8 cellular contexts compared by ENCODE assay signal in the genomic region with DNA sequence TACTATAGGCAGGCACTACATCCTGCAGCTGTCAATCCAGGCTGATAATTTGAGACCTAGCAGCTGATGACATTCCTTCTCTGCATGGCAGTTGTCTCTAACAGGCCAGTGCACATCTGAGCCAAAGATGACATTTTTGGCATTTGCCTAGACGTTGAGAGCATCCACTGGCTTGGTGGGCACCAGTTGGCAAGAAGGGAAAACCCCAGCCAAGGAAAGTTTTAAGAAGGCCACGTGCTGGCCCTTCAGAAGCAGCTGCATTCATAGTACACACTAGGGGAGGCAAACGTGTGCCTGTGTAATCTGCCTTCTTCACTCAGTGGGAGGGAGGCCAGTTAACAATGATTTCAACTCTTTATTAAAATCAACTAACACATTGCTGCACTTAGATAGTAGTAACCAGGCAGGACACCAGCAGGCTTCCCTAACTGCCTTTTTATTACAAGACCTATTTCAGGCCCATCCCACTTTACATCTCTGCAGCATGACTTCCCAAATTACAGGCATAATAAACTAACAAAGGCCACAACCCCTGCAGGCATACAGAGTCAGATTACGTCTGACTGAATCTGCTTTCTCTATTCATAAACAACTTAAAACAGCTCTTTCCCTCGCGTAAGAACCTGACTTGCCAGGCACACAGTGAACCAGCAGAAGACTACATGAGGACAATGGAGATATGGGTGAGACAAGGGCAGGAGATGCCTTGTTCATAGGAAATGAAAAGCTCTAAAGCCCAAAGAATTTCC.
DNase-seq lines count a peak whose midpoint lies in the region; ATAC-seq and TF ChIP-seq lines count a peak whose summit lies in the region.
"Had no signal": no experiment of that assay in that cellular context is flagged by ENCODE, and none has a peak within 500 bp of the region (broad histone marks: within the 10 kb centered on the region; RNA-seq: fewer than 3 reads in every experiment).

No MANE protein-coding gene starts in this region.

- no peak overlapping the region for H3K4me3 ChIP-seq in right atrium auricular region

- DNase-seq in M059J (ENCODE audit: low read depth) (peak; percentile 90), right atrium auricular region (ENCODE audit: low spot score) (no peak), smooth muscle cell of the brain vasculature (ENCODE audit: low read depth, low spot score) (peak; percentile 57), left lobe of liver (ENCODE audit: low spot score) (no peak)
- DNase-seq in activated CD4-positive, alpha-beta T cell treated with anti-CD3 and anti-CD28 coated beads, Interleukin-2, amount 50 U/mL, for 48 hours: no peak
- DNase-seq: stimulated activated CD4-positive, alpha-beta T cell treated with anti-CD3 and anti-CD28 coated beads, Interleukin-12 subunit alpha, Interleukin-12 subunit beta, amount 100 ng/mL, for 4 hours had no signal

- no peaks in the 10 kb centered on the region for H3K36me3 ChIP-seq in right atrium auricular region

- TF ChIP-seq CTCF in right atrium auricular region (IDR thresholded peaks at IDR 0.05): no peak

- no peaks in the 10 kb centered on the region for H3K9me3 ChIP-seq in right atrium auricular region

- ATAC-seq in SK-N-SH treated with all-trans-retinoic acid at 6 μM for 48 hours (peak; percentile 95), left lobe of liver (no peak), HG02642 (IDR thresholded peaks at IDR 0.05; ENCODE audit: poor library complexity, unreplicated experiment) (no peak)

- no peaks in the 10 kb centered on the region for H3K27me3 ChIP-seq in right atrium auricular region

- H3K27ac ChIP-seq in right atrium auricular region: peak overlapping the region; percentile 50 to 74

- H3K4me1 ChIP-seq in right atrium auricular region: peaks cover 0 to 47% of the 10 kb centered on the region in 2 donors

TF ChIP-seq in SK-N-SH treated with all-trans-retinoic acid at 6 μM for 48 hours, 23 proteins besides CTCF, POLR2A, EP300 and RAD21:
- TF ChIP-seq, protein P1, sequence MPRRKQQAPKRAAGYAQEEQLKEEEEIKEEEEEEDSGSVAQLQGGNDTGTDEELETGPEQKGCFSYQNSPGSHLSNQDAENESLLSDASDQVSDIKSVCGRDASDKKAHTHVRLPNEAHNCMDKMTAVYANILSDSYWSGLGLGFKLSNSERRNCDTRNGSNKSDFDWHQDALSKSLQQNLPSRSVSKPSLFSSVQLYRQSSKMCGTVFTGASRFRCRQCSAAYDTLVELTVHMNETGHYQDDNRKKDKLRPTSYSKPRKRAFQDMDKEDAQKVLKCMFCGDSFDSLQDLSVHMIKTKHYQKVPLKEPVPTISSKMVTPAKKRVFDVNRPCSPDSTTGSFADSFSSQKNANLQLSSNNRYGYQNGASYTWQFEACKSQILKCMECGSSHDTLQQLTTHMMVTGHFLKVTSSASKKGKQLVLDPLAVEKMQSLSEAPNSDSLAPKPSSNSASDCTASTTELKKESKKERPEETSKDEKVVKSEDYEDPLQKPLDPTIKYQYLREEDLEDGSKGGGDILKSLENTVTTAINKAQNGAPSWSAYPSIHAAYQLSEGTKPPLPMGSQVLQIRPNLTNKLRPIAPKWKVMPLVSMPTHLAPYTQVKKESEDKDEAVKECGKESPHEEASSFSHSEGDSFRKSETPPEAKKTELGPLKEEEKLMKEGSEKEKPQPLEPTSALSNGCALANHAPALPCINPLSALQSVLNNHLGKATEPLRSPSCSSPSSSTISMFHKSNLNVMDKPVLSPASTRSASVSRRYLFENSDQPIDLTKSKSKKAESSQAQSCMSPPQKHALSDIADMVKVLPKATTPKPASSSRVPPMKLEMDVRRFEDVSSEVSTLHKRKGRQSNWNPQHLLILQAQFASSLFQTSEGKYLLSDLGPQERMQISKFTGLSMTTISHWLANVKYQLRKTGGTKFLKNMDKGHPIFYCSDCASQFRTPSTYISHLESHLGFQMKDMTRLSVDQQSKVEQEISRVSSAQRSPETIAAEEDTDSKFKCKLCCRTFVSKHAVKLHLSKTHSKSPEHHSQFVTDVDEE (CRISPR knock-in tag; IDR thresholded peaks at IDR 0.05): no peak
- TF ChIP-seq RARB (CRISPR knock-in tag; IDR thresholded peaks at IDR 0.05) (no peak), ZNF8 (CRISPR knock-in tag; IDR thresholded peaks at IDR 0.05) (no peak), ZNF565 (CRISPR knock-in tag; conservative IDR thresholded peaks at IDR 0.05; ENCODE audit: low read depth) (no peak), ZFP30 (CRISPR knock-in tag; IDR thresholded peaks at IDR 0.05) (no peak), BACH2 (CRISPR knock-in tag; IDR thresholded peaks at IDR 0.05; ENCODE audit: borderline replicate concordance) (no peak), GLIS3 (CRISPR knock-in tag; IDR thresholded peaks at IDR 0.05) (no peak)

Comparison
In these comparisons a context has a peak if more than half of its experiments do, and no peak if none do; other contexts are left out.
1. DNase-seq: peak in M059J (single experiment) and smooth muscle cell of the brain vasculature (single experiment); none in right atrium auricular region (single experiment), left lobe of liver (single experiment) and activated CD4-positive, alpha-beta T cell treated with anti-CD3 and anti-CD28 coated beads, Interleukin-2, amount 50 U/mL, for 48 hours (0 of 2).